Comparison of ENCODE assay signal across 20 cellular contexts in genomic region chr2:205680903-205681302, GRCh38. TPM values are rescaled to one million over a fixed set of nuclear protein-coding genes. Genes with fewer than 3 reads are reported as not detected.
DNase-seq lines count a peak whose midpoint lies in the region; ATAC-seq, FAIRE-seq and TF ChIP-seq lines count a peak whose summit lies in the region.
"Had no signal": no experiment of that assay in that cellular context is flagged by ENCODE, and none has a peak within 500 bp of the region (broad histone marks: within the 10 kb centered on the region; RNA-seq: fewer than 3 reads in every experiment).

No MANE protein-coding gene starts in this region.

- H3K4me1 Mint-ChIP-seq in WTC11 (peaks cover 59% of the 10 kb centered on the region), osteocyte (ENCODE audit: unreplicated experiment) (peaks cover 42% of the 10 kb centered on the region)
- peaks cover 17% of the 10 kb centered on the region for H3K4me1 Mint-ChIP-seq in activated CD4-positive, alpha-beta memory T cell treated with anti-CD3 and anti-CD28 coated beads for 36 hours (ENCODE audit: low read depth)

- H2AFZ ChIP-seq in hepatocyte, result no peak overlapping the region

- FAIRE-seq in pancreas (lab: Jason Lieb, UNC), result no peak

- H3K36me3 ChIP-seq in hepatocyte (replicated peaks; ENCODE audit: insufficient read depth, low read depth) (no peaks in the 10 kb centered on the region), pancreas (no peaks in the 10 kb centered on the region), tibial nerve (no peaks in the 10 kb centered on the region)
- H3K36me3 ChIP-seq: esophagus squamous epithelium, MG63, transverse colon had no signal

- H3K4me2 ChIP-seq in hepatocyte, result peak overlapping the region; percentile 98

- no peak overlapping the region for H3K4me3 ChIP-seq in hepatocyte
- H3K4me3 ChIP-seq in pancreas, result no peak overlapping the region
- no peak overlapping the region for H3K4me3 ChIP-seq in tibial nerve

- H3K9me3 ChIP-seq in hepatocyte (ENCODE audit: low read depth) (no peaks in the 10 kb centered on the region), pancreas (no peaks in the 10 kb centered on the region), tibial nerve (no peaks in the 10 kb centered on the region)
- H3K9me3 ChIP-seq: esophagus squamous epithelium, MG63, transverse colon had no signal

- H3K9me2 ChIP-seq in hepatocyte (replicated peaks; ENCODE audit: insufficient read depth), result no peaks in the 10 kb centered on the region

- H3K27ac ChIP-seq in hepatocyte (peak overlapping the region; percentile 33), pancreas (no peak overlapping the region), tibial nerve (peak overlapping the region in 2 of 4 donors; percentile 90 to 93)

- intact Hi-C loops in activated CD4-positive, alpha-beta memory T cell treated with anti-CD3 and anti-CD28 coated beads for 36 hours (cut with micrococcal nuclease), result loop anchor here (2.0 to 5.0 kb wide), 7 partner anchors 69 to 810 kb away; no protein-coding TSS in a partner anchor
- intact Hi-C loops in pancreas (cut with DNase I), result no loop called here

- peak overlapping the region; percentile 18; the same call in 1 of the 2 replicates for H3K4me3 Mint-ChIP-seq in WTC11
- H3K4me3 Mint-ChIP-seq in osteocyte (ENCODE audit: unreplicated experiment), result peak overlapping the region; percentile 3
- H3K4me3 Mint-ChIP-seq in activated CD4-positive, alpha-beta memory T cell treated with anti-CD3 and anti-CD28 coated beads for 36 hours, result no peak overlapping the region

- CTCF ChIA-PET in WTC11 (lab: Charles Lee), result interaction anchor here (0.7 to 1.0 kb wide), 4 partner anchors 13 to 1009 kb away, joined by 3 to 6 read pairs (median 3); no protein-coding TSS in a partner anchor
- CTCF ChIA-PET in activated CD4-positive, alpha-beta memory T cell treated with anti-CD3 and anti-CD28 coated beads for 36 hours (lab: Charles Lee), result no interaction called here

- H4K20me1 ChIP-seq in hepatocyte (ENCODE audit: insufficient read depth, poor library complexity, severe bottlenecking), result peaks cover 2% of the 10 kb centered on the region

- no peak for TF ChIP-seq POLR2A in tibial nerve (IDR thresholded peaks at IDR 0.05)

- POLR2A ChIA-PET in WTC11 (lab: Charles Lee), result no interaction called here
- POLR2A ChIA-PET in activated CD4-positive, alpha-beta memory T cell treated with anti-CD3 and anti-CD28 coated beads for 36 hours (lab: Charles Lee), result no interaction called here

- ATAC-seq in WTC11 (no peak), HG03520 (IDR thresholded peaks at IDR 0.05; ENCODE audit: unreplicated experiment) (no peak), pancreas (no peak)
- ATAC-seq: sciatic nerve had no signal

- H3K36me3 Mint-ChIP-seq in WTC11, result no peaks in the 10 kb centered on the region
- H3K36me3 Mint-ChIP-seq in osteocyte (ENCODE audit: unreplicated experiment), result no peaks in the 10 kb centered on the region
- no peaks in the 10 kb centered on the region for H3K36me3 Mint-ChIP-seq in activated CD4-positive, alpha-beta memory T cell treated with anti-CD3 and anti-CD28 coated beads for 36 hours

- no peaks in the 10 kb centered on the region for H3K9me3 Mint-ChIP-seq in WTC11
- no peaks in the 10 kb centered on the region for H3K9me3 Mint-ChIP-seq in osteocyte (ENCODE audit: unreplicated experiment)
- H3K9me3 Mint-ChIP-seq in activated CD4-positive, alpha-beta memory T cell treated with anti-CD3 and anti-CD28 coated beads for 36 hours, result no peaks in the 10 kb centered on the region
- H3K9me3 Mint-ChIP-seq: activated CD4-positive, alpha-beta T cell treated with anti-CD3 and anti-CD28 coated beads, Interleukin-2, amount 10 ng/mL, durations not matched to agents 24 days and 14 days had no signal

- 37% methylated on average over 4 of the region's 4 CpGs for WGBS in hepatocyte (ENCODE audit: low lambda C conversion rate, missing lambda C conversion rate)
- 40 to 43% methylated on average over 4 of the region's 4 CpGs for WGBS in pancreas, 2 donors
- 68 to 71% methylated on average over 4 of the region's 4 CpGs for WGBS in tibial nerve, 2 donors

- H3K27ac Mint-ChIP-seq in WTC11, result no peak overlapping the region; the same call in 1 of the 2 replicates
- H3K27ac Mint-ChIP-seq in osteocyte (ENCODE audit: unreplicated experiment), result no peak overlapping the region
- H3K27ac Mint-ChIP-seq in activated CD4-positive, alpha-beta memory T cell treated with anti-CD3 and anti-CD28 coated beads for 36 hours, result no peak overlapping the region

- H3K4me1 ChIP-seq in hepatocyte (ENCODE audit: insufficient read depth) (peaks cover 18% of the 10 kb centered on the region), pancreas (peaks cover 0 to 8% (median 6%) of the 10 kb centered on the region in 3 donors), tibial nerve (peaks cover 0 to 32% (median 3%) of the 10 kb centered on the region in 4 donors)

- H3K79me2 ChIP-seq in hepatocyte, result peaks cover 32% of the 10 kb centered on the region

- TF ChIP-seq CTCF in WTC11 (IDR thresholded peaks at IDR 0.05), result no peak
- TF ChIP-seq CTCF in hepatocyte (IDR thresholded peaks at IDR 0.05; ENCODE audit: poor library complexity), result no peak
- no peak for TF ChIP-seq CTCF in osteocyte (IDR thresholded peaks at IDR 0.05)
- TF ChIP-seq CTCF in pancreas (IDR thresholded peaks at IDR 0.05), result no peak
- TF ChIP-seq CTCF in tibial nerve (IDR thresholded peaks at IDR 0.05), result no peak

- H3K27me3 Mint-ChIP-seq in WTC11 (ENCODE audit: low read depth) (peaks cover 45% of the 10 kb centered on the region), osteocyte (ENCODE audit: unreplicated experiment) (no peaks in the 10 kb centered on the region)
- H3K27me3 Mint-ChIP-seq in activated CD4-positive, alpha-beta memory T cell treated with anti-CD3 and anti-CD28 coated beads for 36 hours, result peaks cover 55% of the 10 kb centered on the region

- no peaks in the 10 kb centered on the region for H3K27me3 ChIP-seq in hepatocyte
- H3K27me3 ChIP-seq in pancreas, result peaks cover 0 to 5% (median 0%) of the 10 kb centered on the region in 4 donors
- H3K27me3 ChIP-seq in tibial nerve, result no peaks in the 10 kb centered on the region

- TF ChIP-seq EP300 in tibial nerve (IDR thresholded peaks at IDR 0.05), result no peak

- DNase-seq in ELF-1 (ENCODE audit: low read depth, low spot score), result peak; percentile 29
- DNase-seq in WTC11 (ENCODE audit: low spot score), result no peak
- DNase-seq in hepatocyte (ENCODE audit: low spot score), result no peak
- no peak for DNase-seq in osteocyte (ENCODE audit: extremely low spot score, unreplicated experiment)
- no peak for DNase-seq in activated CD4-positive, alpha-beta memory T cell treated with anti-CD3 and anti-CD28 coated beads for 36 hours
- DNase-seq in pancreas, result no peak
- DNase-seq in tibial nerve (ENCODE audit: low spot score in 2 of 2), result no peak
- DNase-seq: activated CD4-positive, alpha-beta T cell treated with anti-CD3 and anti-CD28 coated beads, Interleukin-2, amount 10 ng/mL, durations not matched to agents 24 days and 14 days; activated CD8-positive, alpha-beta memory T cell treated with anti-CD3 and anti-CD28 coated beads, Interleukin-2, amount 50 U/mL, for 4 hours; activated gamma-delta T cell; amniotic stem cell; esophagus squamous epithelium; GDM1; H7; MG63; NK-92 treated with Interleukin-12 subunit alpha and Interleukin-12 subunit beta, amount 100 ng/mL, for 24 hours; stimulated activated naive CD4-positive, alpha-beta T cell treated with Interleukin-2 at 50 U/mL for 16 hours; transverse colon had no signal

TF ChIP-seq in WTC11, 78 proteins besides CTCF, POLR2A, EP300 and RAD21 (continues in another document):
- TF ChIP-seq USF1 (CRISPR knock-in tag; IDR thresholded peaks at IDR 0.05) (no peak), OVOL2 (CRISPR knock-in tag; IDR thresholded peaks at IDR 0.05; ENCODE audit: borderline replicate concordance) (no peak), PRRX2 (CRISPR knock-in tag; IDR thresholded peaks at IDR 0.05) (no peak), ZNF416 (CRISPR knock-in tag; IDR thresholded peaks at IDR 0.05) (no peak), ZNF396 (CRISPR knock-in tag; IDR thresholded peaks at IDR 0.05; ENCODE audit: borderline replicate concordance) (no peak), ZNF423 (CRISPR knock-in tag; IDR thresholded peaks at IDR 0.05) (no peak), IRF2 (CRISPR knock-in tag; IDR thresholded peaks at IDR 0.05; ENCODE audit: borderline replicate concordance, low read depth) (no peak), SP1 (CRISPR knock-in tag; conservative IDR thresholded peaks at IDR 0.05) (no peak), NR1H2 (CRISPR knock-in tag; IDR thresholded peaks at IDR 0.05) (no peak), ZNF425 (CRISPR knock-in tag; conservative IDR thresholded peaks at IDR 0.05) (no peak), ZNF671 (CRISPR knock-in tag; IDR thresholded peaks at IDR 0.05) (no peak), TP53 (CRISPR knock-in tag; IDR thresholded peaks at IDR 0.05) (no peak)

RNA-seq across cellular contexts. Expression of gene NRP2, which starts 1.4 kb away (rescaled TPM):
- 19.5 to 41.0 TPM (median 19.9 TPM) in 3 replicates for total RNA-seq in WTC11 (2021)
- total RNA-seq in hepatocyte, result 60.2 and 79.2 TPM in 2 replicates
- 61.0 and 74.6 TPM in 2 replicates for polyA plus RNA-seq in hepatocyte
- 52.4 and 58.4 TPM in 2 replicates for total RNA-seq in osteocyte
- 1 to 10 TPM; 1.9 to 2.6 TPM for total RNA-seq in activated CD4-positive, alpha-beta memory T cell treated with anti-CD3 and anti-CD28 coated beads for 36 hours
- total RNA-seq in pancreas, result 10 to 100 TPM in 1 of 6 donors, 1 to 10 TPM in 5; 1.3 to 11.0 (median 2.9) TPM
- polyA plus RNA-seq in pancreas, result 1 to 10 TPM in 1 of 2 donors, under 1 TPM in 1; 0.65 to 1.1 TPM
- total RNA-seq in tibial nerve, result 100 to 1,000 TPM; 128 to 196 (median 176) TPM
